In genomic region chr2:232464534-232464865, GRCh38 we compare ENCODE assay signal across 19 cellular contexts. TPM values are rescaled to one million over a fixed set of nuclear protein-coding genes. Genes with fewer than 3 reads are reported as not detected.
"Had no signal": no experiment of that assay in that cellular context is flagged by ENCODE, and none has a peak within 500 bp of the region (broad histone marks: within the 10 kb centered on the region; RNA-seq: fewer than 3 reads in every experiment).

No MANE protein-coding gene starts in this region.

- H3K4me1 Mint-ChIP-seq: stimulated activated naive CD8-positive, alpha-beta T cell treated with anti-CD3 and anti-CD28 coated beads, Interleukin-15, amount 100 ng/mL, for 72 hours had no signal

- ATAC-seq: activated T-cell treated with anti-CD3 and anti-CD28 coated beads, Interleukin-2, amount 50 U/mL, for 4 hours; gastrocnemius medialis; heart left ventricle; left cardiac atrium; psoas muscle; stimulated activated naive CD8-positive, alpha-beta T cell treated with anti-CD3 and anti-CD28 coated beads, Interleukin-15, amount 100 ng/mL, for 72 hours had no signal

- H3K4me3 ChIP-seq: gastrocnemius medialis, heart left ventricle, lung, psoas muscle, right lobe of liver had no signal

- H3K9me3 Mint-ChIP-seq: activated T-cell treated with anti-CD3 and anti-CD28 coated beads, Interleukin-2, amount 50 U/mL, for 4 hours; mesothelial cell of epicardium; stimulated activated naive CD8-positive, alpha-beta T cell treated with anti-CD3 and anti-CD28 coated beads, Interleukin-15, amount 100 ng/mL, for 72 hours; type B pancreatic cell had no signal

- H3K27me3 ChIP-seq: gastrocnemius medialis, right lobe of liver had no signal

- H3K27ac Mint-ChIP-seq: mesothelial cell of epicardium, nephron progenitor cell, type B pancreatic cell had no signal

- H3K36me3 ChIP-seq: gastrocnemius medialis, heart left ventricle, right lobe of liver had no signal

- H3K27ac ChIP-seq: gastrocnemius medialis, heart left ventricle, psoas muscle, right lobe of liver had no signal

- H3K36me3 Mint-ChIP-seq: mesothelial cell of epicardium, type B pancreatic cell had no signal

- H3K4me3 Mint-ChIP-seq: activated T-cell treated with anti-CD3 and anti-CD28 coated beads, Interleukin-2, amount 50 U/mL, for 4 hours; mesothelial cell of epicardium; nephron progenitor cell; stimulated activated naive CD8-positive, alpha-beta T cell treated with anti-CD3 and anti-CD28 coated beads, Interleukin-15, amount 100 ng/mL, for 72 hours; type B pancreatic cell had no signal

- H3K4me1 ChIP-seq: gastrocnemius medialis, heart left ventricle, psoas muscle, right lobe of liver had no signal

- H3K9me3 ChIP-seq: gastrocnemius medialis, heart left ventricle, psoas muscle, right lobe of liver had no signal

- DNase-seq: activated CD4-positive, alpha-beta T cell treated with anti-CD3 and anti-CD28 coated beads, Interleukin-2, amount 50 U/mL, for 48 hours; activated effector memory CD4-positive, alpha-beta T cell treated with Interleukin-2 at 50 U/mL for 16 hours; activated naive CD4-positive, alpha-beta T cell treated with anti-CD3 and anti-CD28 coated beads, Interleukin-2, amount 50 U/mL, for 16 hours; activated T-cell treated with anti-CD3 and anti-CD28 coated beads, Interleukin-2, amount 50 U/mL, for 4 hours; erythroblast; gastrocnemius medialis; left cardiac atrium; nephron progenitor cell; psoas muscle; stimulated activated naive CD8-positive, alpha-beta T cell treated with anti-CD3 and anti-CD28 coated beads, Interleukin-15, amount 100 ng/mL, for 72 hours had no signal

RNA-seq across cellular contexts. Expression of gene ALPI, which starts 8.5 kb away (rescaled TPM):
- total RNA-seq: activated T-cell treated with anti-CD3 and anti-CD28 coated beads, Interleukin-2, amount 50 U/mL, for 4 hours; astrocyte; gastrocnemius medialis; heart left ventricle; left cardiac atrium; lung; mesothelial cell of epicardium; osteoblast; psoas muscle; temporal lobe had no signal
- polyA plus RNA-seq: heart left ventricle, lung had no signal

RNA-seq across cellular contexts. Expression of gene ECEL1, which starts 23.1 kb away (rescaled TPM):
- total RNA-seq: osteoblast had no signal

RNA-seq across cellular contexts. Expression of gene PRSS56, which starts 55.7 kb away (rescaled TPM):
- total RNA-seq: activated T-cell treated with anti-CD3 and anti-CD28 coated beads, Interleukin-2, amount 50 U/mL, for 4 hours; astrocyte; lung; mesothelial cell of epicardium; osteoblast had no signal
- polyA plus RNA-seq: adipose tissue, lung had no signal

RNA-seq across cellular contexts. Expression of gene ALPG, which starts 57.9 kb away (rescaled TPM):
- total RNA-seq: activated T-cell treated with anti-CD3 and anti-CD28 coated beads, Interleukin-2, amount 50 U/mL, for 4 hours; gastrocnemius medialis; heart left ventricle; left cardiac atrium; mesothelial cell of epicardium; osteoblast; psoas muscle; right lobe of liver; temporal lobe had no signal
- polyA plus RNA-seq: adipose tissue, heart left ventricle, psoas muscle had no signal
